In genomic region chr3:16916840-16917239, GRCh38 we compare ENCODE assay signal across 12 cellular contexts. TPM values are rescaled to one million over a fixed set of nuclear protein-coding genes. Genes with fewer than 3 reads are reported as not detected.
A peak's percentile ranks its signal among the peaks of the same experiment; 100 is the strongest.
DNase-seq lines count a peak whose midpoint lies in the region; ATAC-seq and TF ChIP-seq lines count a peak whose summit lies in the region.
"Had no signal": no experiment of that assay in that cellular context is flagged by ENCODE, and none has a peak within 500 bp of the region (broad histone marks: within the 10 kb centered on the region; RNA-seq: fewer than 3 reads in every experiment).

No MANE protein-coding gene starts in this region.

- no peak overlapping the region for H3K4me3 ChIP-seq in left ventricle myocardium inferior
- peak overlapping the region in 1 of 3 donors; percentile 21 for H3K4me3 ChIP-seq in skeletal muscle tissue (ENCODE audit: low read length in 3 of 3)
- H3K4me3 ChIP-seq: esophagus muscularis mucosa had no signal

- H3K27ac Mint-ChIP-seq in activated naive CD4-positive, alpha-beta T cell treated with anti-CD3 and anti-CD28 coated beads for 36 hours = peak overlapping the region; percentile 68
- peak overlapping the region; percentile 75 for H3K27ac Mint-ChIP-seq in activated B cell treated with CpG ODN at 0.5 μM for 24 hours

- peak overlapping the region; percentile 60 for H3K4me3 Mint-ChIP-seq in activated naive CD4-positive, alpha-beta T cell treated with anti-CD3 and anti-CD28 coated beads for 36 hours
- no peak overlapping the region for H3K4me3 Mint-ChIP-seq in activated B cell treated with CpG ODN at 0.5 μM for 24 hours

- H3K9me3 ChIP-seq in left ventricle myocardium inferior (replicated peaks) (no peaks in the 10 kb centered on the region), skeletal muscle tissue (ENCODE audit: control insufficient read depth in 3 of 3, low read length in 3 of 3) (no peaks in the 10 kb centered on the region)
- H3K9me3 ChIP-seq: esophagus muscularis mucosa had no signal

- H3K27ac ChIP-seq in left ventricle myocardium inferior (replicated peaks) = peak overlapping the region; percentile 69
- peak overlapping the region; percentile 16 for H3K27ac ChIP-seq in skeletal muscle tissue (ENCODE audit: low read depth, low read length)
- H3K27ac ChIP-seq: esophagus muscularis mucosa had no signal

- CTCF ChIA-PET in activated naive CD4-positive, alpha-beta T cell treated with anti-CD3 and anti-CD28 coated beads for 36 hours (lab: Charles Lee) = interaction anchor here (1.3 kb wide), 1 partner anchor 108 kb away, joined by 3 read pairs; no protein-coding TSS in a partner anchor
- CTCF ChIA-PET in activated B cell treated with CpG ODN at 0.5 μM for 24 hours (lab: Charles Lee) = no interaction called here

- POLR2A ChIA-PET in activated B cell treated with CpG ODN at 0.5 μM for 24 hours (lab: Charles Lee) = interaction anchor here (0.8 to 2.6 kb wide), 4 partner anchors 8 to 33 kb away, joined by 3 to 9 read pairs (median 3); partner anchors contain the start of gene PLCL2

- TF ChIP-seq CTCF in activated B cell treated with CpG ODN at 0.5 μM for 24 hours (IDR thresholded peaks at IDR 0.05) (no peak), left ventricle myocardium inferior (IDR thresholded peaks at IDR 0.05; ENCODE audit: borderline replicate concordance) (no peak)

- intact Hi-C loops in activated naive CD4-positive, alpha-beta T cell treated with anti-CD3 and anti-CD28 coated beads for 36 hours (cut with micrococcal nuclease) = loop anchor here (1.0 to 10.0 kb wide), 4 partner anchors 13 to 1638 kb away; no protein-coding TSS in a partner anchor
- intact Hi-C loops in activated B cell treated with CpG ODN at 0.5 μM for 24 hours (cut with micrococcal nuclease) (loop anchor here (2.0 kb wide), 1 partner anchor 16 kb away; no protein-coding TSS in a partner anchor), left ventricle myocardium inferior (cut with micrococcal nuclease) (no loop called here)

- H3K9me3 Mint-ChIP-seq in activated naive CD4-positive, alpha-beta T cell treated with anti-CD3 and anti-CD28 coated beads for 36 hours = no peaks in the 10 kb centered on the region
- H3K9me3 Mint-ChIP-seq in activated B cell treated with CpG ODN at 0.5 μM for 24 hours = no peaks in the 10 kb centered on the region

- H3K9ac ChIP-seq in skeletal muscle tissue (ENCODE audit: low read depth in 1 of 3, low read length in 3 of 3) = peak overlapping the region in 1 of 3 donors; percentile 27

- no peaks in the 10 kb centered on the region for H3K27me3 Mint-ChIP-seq in activated naive CD4-positive, alpha-beta T cell treated with anti-CD3 and anti-CD28 coated beads for 36 hours (ENCODE audit: low read depth)
- H3K27me3 Mint-ChIP-seq in activated B cell treated with CpG ODN at 0.5 μM for 24 hours = no peaks in the 10 kb centered on the region

- H3K4me1 Mint-ChIP-seq in activated naive CD4-positive, alpha-beta T cell treated with anti-CD3 and anti-CD28 coated beads for 36 hours (ENCODE audit: low read depth) = peaks cover 73% of the 10 kb centered on the region
- peaks cover 85% of the 10 kb centered on the region for H3K4me1 Mint-ChIP-seq in activated B cell treated with CpG ODN at 0.5 μM for 24 hours

- H3K36me3 ChIP-seq in left ventricle myocardium inferior = no peaks in the 10 kb centered on the region
- no peaks in the 10 kb centered on the region for H3K36me3 ChIP-seq in skeletal muscle tissue (ENCODE audit: control insufficient read depth in 3 of 3, insufficient read depth in 3 of 3, low read length in 3 of 3)
- H3K36me3 ChIP-seq: esophagus muscularis mucosa had no signal

- no peaks in the 10 kb centered on the region for H3K27me3 ChIP-seq in left ventricle myocardium inferior (ENCODE audit: low read depth)
- no peaks in the 10 kb centered on the region for H3K27me3 ChIP-seq in skeletal muscle tissue (ENCODE audit: control insufficient read depth in 3 of 3, insufficient read depth in 3 of 3, low read length in 3 of 3)
- H3K27me3 ChIP-seq: esophagus muscularis mucosa had no signal

- H3K4me1 ChIP-seq in left ventricle myocardium inferior (peaks cover 93% of the 10 kb centered on the region), skeletal muscle tissue (ENCODE audit: control insufficient read depth in 3 of 3, insufficient read depth in 3 of 3, low read length in 3 of 3) (peaks cover 19 to 40% (median 30%) of the 10 kb centered on the region in 3 donors)

- H3K36me3 Mint-ChIP-seq in activated naive CD4-positive, alpha-beta T cell treated with anti-CD3 and anti-CD28 coated beads for 36 hours (ENCODE audit: low read depth) = no peaks in the 10 kb centered on the region
- no peaks in the 10 kb centered on the region for H3K36me3 Mint-ChIP-seq in activated B cell treated with CpG ODN at 0.5 μM for 24 hours (ENCODE audit: low read depth)

- DNase-seq in activated naive CD4-positive, alpha-beta T cell treated with anti-CD3 and anti-CD28 coated beads for 36 hours = peak; percentile 45
- no peak for DNase-seq in activated naive CD4-positive, alpha-beta T cell treated with Interleukin-2 at 50 U/mL for 16 hours
- DNase-seq in activated B cell treated with CpG ODN at 0.5 μM for 24 hours = no peak
- no peak for DNase-seq in left ventricle myocardium inferior
- no peak for DNase-seq in NCI-H187 treated with DMSO at 0.1 percent for 48 hours (lab: John Stamatoyannopoulos, UW)
- DNase-seq in NOMO-1 treated with dmso at 0.1 percent for 144 hours (lab: John Stamatoyannopoulos, UW; ENCODE audit: unreplicated experiment) = no peak
- DNase-seq: islet precursor cell, NCI-H1092 treated with DMSO at 0.1 percent for 48 hours, NCI-H524 treated with DMSO at 0.1 percent for 48 hours had no signal

- ATAC-seq in activated B cell treated with CpG ODN at 0.5 μM for 24 hours (ENCODE audit: low read depth) (no peak), HG02610 (IDR thresholded peaks at IDR 0.05; ENCODE audit: unreplicated experiment) (no peak)

RNA-seq across cellular contexts. Expression of gene PLCL2, which starts 32.1 kb away (rescaled TPM):
- 10 to 100 TPM; 19.9 to 20.5 TPM for total RNA-seq in activated naive CD4-positive, alpha-beta T cell treated with anti-CD3 and anti-CD28 coated beads for 36 hours
- 33.3 and 40.0 TPM in 2 replicates for total RNA-seq in activated B cell treated with CpG ODN at 0.5 μM for 24 hours
- 48.1 TPM for total RNA-seq in left ventricle myocardium inferior
- total RNA-seq in skeletal muscle tissue = 83.5 TPM
